ENCODE assay signal across 20 cellular contexts in the genomic region with DNA sequence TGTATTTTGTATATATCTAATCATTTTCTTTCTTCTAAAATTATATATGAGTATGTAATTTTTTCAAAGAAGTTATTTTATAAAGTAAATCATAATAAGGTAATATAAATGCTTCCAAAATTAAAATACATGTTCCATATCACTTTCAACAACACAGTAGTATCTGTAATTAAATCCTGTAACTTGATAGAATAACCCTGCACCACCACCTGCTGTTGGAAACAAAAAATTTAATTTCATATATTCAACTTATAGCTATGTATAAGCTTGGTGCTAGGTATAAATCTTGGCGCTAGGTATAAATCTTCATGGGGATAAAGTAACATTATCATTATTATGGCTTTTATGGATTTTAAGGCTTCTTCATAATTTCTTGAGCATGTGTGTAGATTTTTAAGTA.
DNase-seq lines count a peak whose midpoint lies in the region; ATAC-seq and TF ChIP-seq lines count a peak whose summit lies in the region.
"Had no signal": no experiment of that assay in that cellular context is flagged by ENCODE, and none has a peak within 500 bp of the region (broad histone marks: within the 10 kb centered on the region; RNA-seq: fewer than 3 reads in every experiment).

No MANE protein-coding gene starts in this region.

- H3K27ac Mint-ChIP-seq in HFFc6: no peak overlapping the region
- H3K27ac Mint-ChIP-seq: activated naive CD4-positive, alpha-beta T cell treated with anti-CD3 and anti-CD28 coated beads for 36 hours; GM23338; memory B cell; T-cell had no signal

- H3K4me1 Mint-ChIP-seq in HFFc6 (ENCODE audit: low read depth): peaks cover 17% of the 10 kb centered on the region
- H3K4me1 Mint-ChIP-seq: GM23338, memory B cell, T-cell had no signal

- H3K27ac ChIP-seq in 22Rv1: no peak overlapping the region
- H3K27ac ChIP-seq: gastrocnemius medialis, tibial artery had no signal

- no peak for DNase-seq in HFFc6
- peak; percentile 11 for DNase-seq in RKO (ENCODE audit: low spot score)
- DNase-seq in fibroblast of the aortic adventitia (ENCODE audit: low read depth): peak; percentile 54
- DNase-seq in NCI-H1417 treated with DMSO at 0.1 percent for 48 hours (lab: John Stamatoyannopoulos, UW): no peak
- no peak for DNase-seq in kidney tubule cell (ENCODE audit: low spot score)
- no peak for DNase-seq in anterior cingulate cortex (lab: John Stamatoyannopoulos, UW)
- DNase-seq: activated CD4-positive, CD25-positive, alpha-beta regulatory T cell; activated naive CD4-positive, alpha-beta T cell treated with anti-CD3 and anti-CD28 coated beads for 36 hours; AML-193; DMS153; effector memory CD4-positive, alpha-beta T cell; gastrocnemius medialis; stimulated activated CD4-positive, alpha-beta T cell treated with anti-CD3 and anti-CD28 coated beads, Interleukin-4, amount 100 ng/mL, for 1 hour; T-cell; tibial artery had no signal

- ATAC-seq in GM18511 (IDR thresholded peaks at IDR 0.05; ENCODE audit: unreplicated experiment): no peak
- ATAC-seq: gastrocnemius medialis, GM23338, sciatic nerve, T-cell had no signal

- no peaks in the 10 kb centered on the region for H3K36me3 Mint-ChIP-seq in HFFc6 (ENCODE audit: low read depth)
- H3K36me3 Mint-ChIP-seq: memory B cell, T-cell had no signal

- H3K4me3 Mint-ChIP-seq in HFFc6: no peak overlapping the region
- H3K4me3 Mint-ChIP-seq: activated naive CD4-positive, alpha-beta T cell treated with anti-CD3 and anti-CD28 coated beads for 36 hours; GM23338; memory B cell; T-cell had no signal

- no peaks in the 10 kb centered on the region; the same call in 1 of the 2 replicates for H3K27me3 Mint-ChIP-seq in HFFc6 (ENCODE audit: insufficient read depth)

- TF ChIP-seq CTCF in 22Rv1 (IDR thresholded peaks at IDR 0.05) (peak; percentile 27; the same call in 1 of the 2 replicates), HFFc6 (IDR thresholded peaks at IDR 0.05) (peak; percentile 52), fibroblast of the aortic adventitia (IDR thresholded peaks at IDR 0.05; ENCODE audit: insufficient read depth, low read length) (peak; percentile 19)

- H3K4me3 ChIP-seq in fibroblast of the aortic adventitia (ENCODE audit: low read depth, low read length): no peak overlapping the region
- H3K4me3 ChIP-seq: gastrocnemius medialis, GM23338, tibial artery had no signal

- H3K9me3 Mint-ChIP-seq in HFFc6: no peaks in the 10 kb centered on the region
- H3K9me3 Mint-ChIP-seq: activated naive CD4-positive, alpha-beta T cell treated with anti-CD3 and anti-CD28 coated beads for 36 hours; GM23338; T-cell had no signal

Comparison
In these comparisons a context has a peak if more than half of its experiments do, and no peak if none do; other contexts are left out.
1. DNase-seq: peak in RKO (single experiment) and fibroblast of the aortic adventitia (single experiment); none in HFFc6 (single experiment), NCI-H1417 treated with DMSO at 0.1 percent for 48 hours (single experiment), kidney tubule cell (single experiment) and anterior cingulate cortex (0 of 58).
2. Peak in every context shown above with its lines, with median percentiles within 50 percentile points of each other: CTCF ChIP-seq.